Comparison of ENCODE assay signal across 27 cellular contexts in the genomic region with DNA sequence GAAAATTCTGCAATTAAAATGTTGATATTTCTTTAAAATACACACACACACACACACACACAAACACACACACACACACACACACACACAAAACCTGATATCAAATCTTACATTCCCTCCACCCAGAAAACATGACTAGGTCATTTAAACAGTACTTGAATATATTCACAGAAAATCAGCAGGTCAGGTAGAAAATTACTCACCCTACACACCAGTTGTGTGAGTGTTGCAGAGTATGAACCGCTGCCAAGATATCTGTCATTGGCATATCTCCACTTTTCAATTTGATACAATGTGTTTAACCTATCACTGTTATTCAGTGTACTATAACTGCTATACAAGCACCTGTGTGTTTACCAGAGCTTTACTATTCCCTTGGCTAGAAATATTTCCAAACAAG.
DNase-seq lines count a peak whose midpoint lies in the region; ATAC-seq, FAIRE-seq and TF ChIP-seq lines count a peak whose summit lies in the region.
"Had no signal": no experiment of that assay in that cellular context is flagged by ENCODE, and none has a peak within 500 bp of the region (broad histone marks: within the 10 kb centered on the region; RNA-seq: fewer than 3 reads in every experiment).

No MANE protein-coding gene starts in this region.

- ATAC-seq in GM18907 (IDR thresholded peaks at IDR 0.05; ENCODE audit: unreplicated experiment): no peak
- ATAC-seq: CD8-positive, alpha-beta T cell; T-cell had no signal

- H2AFZ ChIP-seq in astrocyte (ENCODE audit: low read depth, low read length): no peak overlapping the region
- no peak overlapping the region for H2AFZ ChIP-seq in smooth muscle cell (ENCODE audit: low read depth)

- no peaks in the 10 kb centered on the region for H3K36me3 ChIP-seq in astrocyte (ENCODE audit: insufficient read depth, low read length)
- no peaks in the 10 kb centered on the region for H3K36me3 ChIP-seq in smooth muscle cell (ENCODE audit: low read depth)
- H3K36me3 ChIP-seq: SJSA1 had no signal

- H3K36me3 Mint-ChIP-seq in astrocyte (ENCODE audit: low read depth, unreplicated experiment): no peaks in the 10 kb centered on the region
- H3K36me3 Mint-ChIP-seq: CD8-positive, alpha-beta T cell; T-cell had no signal

- H3K27me3 ChIP-seq in astrocyte (ENCODE audit: insufficient read depth, low read length): no peaks in the 10 kb centered on the region
- H3K27me3 ChIP-seq in smooth muscle cell (ENCODE audit: low read depth): no peaks in the 10 kb centered on the region
- H3K27me3 ChIP-seq: SJSA1 had no signal

- H3K9ac ChIP-seq in astrocyte (ENCODE audit: low read length): no peak overlapping the region
- H3K9ac ChIP-seq in smooth muscle cell (ENCODE audit: low read depth): no peak overlapping the region

- H3K27ac Mint-ChIP-seq in astrocyte (ENCODE audit: unreplicated experiment): no peak overlapping the region
- H3K27ac Mint-ChIP-seq: B cell; CD8-positive, alpha-beta T cell; T-cell had no signal

- TF ChIP-seq CTCF in astrocyte (IDR thresholded peaks at IDR 0.05; ENCODE audit: insufficient read depth, low read depth, low read length): no peak
- TF ChIP-seq CTCF in smooth muscle cell (IDR thresholded peaks at IDR 0.05; ENCODE audit: borderline replicate concordance, insufficient read depth, poor library complexity, severe bottlenecking): no peak

- no peak overlapping the region for H3K4me3 Mint-ChIP-seq in astrocyte (ENCODE audit: unreplicated experiment)
- H3K4me3 Mint-ChIP-seq: B cell; CD8-positive, alpha-beta T cell; T-cell had no signal

- H3F3A ChIP-seq in smooth muscle cell (ENCODE audit: low read depth): no peaks in the 10 kb centered on the region

- H3K27me3 Mint-ChIP-seq in astrocyte (ENCODE audit: low read depth, unreplicated experiment): no peaks in the 10 kb centered on the region
- H3K27me3 Mint-ChIP-seq: B cell, T-cell had no signal

- H3K79me2 ChIP-seq in astrocyte (ENCODE audit: insufficient read depth, low read length) (no peaks in the 10 kb centered on the region), smooth muscle cell (ENCODE audit: low read depth) (no peaks in the 10 kb centered on the region)

- H3K27ac ChIP-seq in astrocyte (ENCODE audit: low read depth, low read length) (no peak overlapping the region), smooth muscle cell (ENCODE audit: low read depth) (no peak overlapping the region)
- H3K27ac ChIP-seq: C4-2B, SJSA1 had no signal

- H3K4me3 ChIP-seq in astrocyte (ENCODE audit: insufficient read depth, low read depth, low read length) (no peak overlapping the region), smooth muscle cell (no peak overlapping the region)
- H3K4me3 ChIP-seq: SJSA1 had no signal

- no peaks in the 10 kb centered on the region for H3K9me3 ChIP-seq in astrocyte (ENCODE audit: insufficient read depth, low read depth, low read length)
- no peaks in the 10 kb centered on the region for H3K9me3 ChIP-seq in smooth muscle cell (replicated peaks; ENCODE audit: low read depth)
- H3K9me3 ChIP-seq: Caco-2, SJSA1 had no signal

- H3K4me1 Mint-ChIP-seq in astrocyte (ENCODE audit: low read depth, unreplicated experiment): peaks cover 14% of the 10 kb centered on the region
- H3K4me1 Mint-ChIP-seq: B cell, T-cell had no signal

- H3K4me2 ChIP-seq in astrocyte (ENCODE audit: low read length) (no peak overlapping the region), smooth muscle cell (no peak overlapping the region)

- no peak for FAIRE-seq in astrocyte (lab: Jason Lieb, UNC)
- FAIRE-seq: GM12891, GM19239, HTR-8/SVneo had no signal

- H3K9me3 Mint-ChIP-seq in astrocyte (ENCODE audit: unreplicated experiment): peaks cover 2% of the 10 kb centered on the region

- DNase-seq in LHCN-M2 (ENCODE audit: low read depth) (peak; percentile 32), astrocyte (ENCODE audit: low read depth) (peak; percentile 12), glomerular visceral epithelial cell (ENCODE audit: extremely low spot score) (peak; percentile 6), NCI-H1105 (lab: John Stamatoyannopoulos, UW) (no peak), smooth muscle cell (lab: John Stamatoyannopoulos, UW; ENCODE audit: unreplicated experiment) (no peak), NCI-H187 (lab: John Stamatoyannopoulos, UW) (no peak)
- DNase-seq: Caco-2; CD8-positive, alpha-beta T cell; GF-D8; H7; KBM-7; NCI-H1048; NCI-H1417 treated with DMSO at 0.1 percent for 48 hours; NCI-H1694 treated with DMSO at 0.1 percent for 48 hours; NCI-H2171 treated with DMSO at 0.1 percent for 48 hours; NCI-H524 treated with DMSO at 0.1 percent for 48 hours; NCI-H774; Right ventricle myocardium superior; RPMI8226; T-cell had no signal

- H4K20me1 ChIP-seq in astrocyte (ENCODE audit: insufficient read depth, low read length) (no peaks in the 10 kb centered on the region), smooth muscle cell (ENCODE audit: low read depth) (no peaks in the 10 kb centered on the region)

- H3K4me1 ChIP-seq in astrocyte (ENCODE audit: insufficient read depth, low read length) (no peaks in the 10 kb centered on the region), smooth muscle cell (ENCODE audit: low read depth) (peaks cover 10% of the 10 kb centered on the region)
- H3K4me1 ChIP-seq: Caco-2, SJSA1 had no signal

- WGBS in smooth muscle cell (ENCODE audit: low lambda C conversion rate): 97% methylated on average over 1 of the region's 1 CpG

Comparison
In these comparisons a context has a peak if more than half of its experiments do, and no peak if none do; other contexts are left out.
1. DNase-seq: peak in LHCN-M2 (single experiment), astrocyte (single experiment) and glomerular visceral epithelial cell (single experiment); none in NCI-H1105 (single experiment), smooth muscle cell (single experiment) and NCI-H187 (0 of 2).